In genomic region chr9:24793711-24794110, GRCh38 we compare ENCODE assay signal across 33 cellular contexts.
"Had no signal": no experiment of that assay in that cellular context is flagged by ENCODE, and none has a peak within 500 bp of the region (broad histone marks: within the 10 kb centered on the region; RNA-seq: fewer than 3 reads in every experiment).

No MANE protein-coding gene starts in this region.

- H3K4me1 Mint-ChIP-seq: activated CD4-positive, alpha-beta memory T cell treated with anti-CD3 and anti-CD28 coated beads, Interleukin-2, amount 10 ng/mL, durations not matched to agents 7 days and 5 days; activated CD8-positive, alpha-beta memory T cell treated with anti-CD3 and anti-CD28 coated beads, Interleukin-2, amount 10 ng/mL, durations not matched to agents 7 days and 5 days; activated naive CD4-positive, alpha-beta T cell treated with anti-CD3 and anti-CD28 coated beads, Interleukin-2, amount 10 ng/mL, durations not matched to agents 7 days and 5 days; activated naive CD8-positive, alpha-beta T cell treated with anti-CD3 and anti-CD28 coated beads, Interleukin-2, amount 50 U/mL, for 24 hours; brain had no signal

- H3K27ac ChIP-seq: KMS-11, PC-9, RWPE1, WERI-Rb-1 had no signal

- ATAC-seq: activated CD8-positive, alpha-beta memory T cell treated with anti-CD3 and anti-CD28 coated beads, Interleukin-2, amount 10 ng/mL, durations not matched to agents 7 days and 5 days; activated naive CD8-positive, alpha-beta T cell treated with anti-CD3 and anti-CD28 coated beads, Interleukin-2, amount 50 U/mL, for 24 hours had no signal

- H3K4me3 Mint-ChIP-seq: activated CD4-positive, alpha-beta memory T cell treated with anti-CD3 and anti-CD28 coated beads, Interleukin-2, amount 10 ng/mL, durations not matched to agents 7 days and 5 days; activated CD8-positive, alpha-beta memory T cell treated with anti-CD3 and anti-CD28 coated beads, Interleukin-2, amount 10 ng/mL, durations not matched to agents 7 days and 5 days; activated naive CD4-positive, alpha-beta T cell treated with anti-CD3 and anti-CD28 coated beads, Interleukin-2, amount 10 ng/mL, durations not matched to agents 7 days and 5 days; activated naive CD8-positive, alpha-beta T cell; activated naive CD8-positive, alpha-beta T cell treated with anti-CD3 and anti-CD28 coated beads, Interleukin-2, amount 50 U/mL, for 24 hours; brain had no signal

- H2AFZ ChIP-seq: PC-9 had no signal

- H3K4me2 ChIP-seq: KMS-11, PC-9 had no signal

- H3K27ac Mint-ChIP-seq: activated CD4-positive, alpha-beta memory T cell treated with anti-CD3 and anti-CD28 coated beads, Interleukin-2, amount 10 ng/mL, durations not matched to agents 7 days and 5 days; activated CD8-positive, alpha-beta memory T cell treated with anti-CD3 and anti-CD28 coated beads, Interleukin-2, amount 10 ng/mL, durations not matched to agents 7 days and 5 days; activated naive CD4-positive, alpha-beta T cell treated with anti-CD3 and anti-CD28 coated beads, Interleukin-2, amount 10 ng/mL, durations not matched to agents 7 days and 5 days; activated naive CD8-positive, alpha-beta T cell; activated naive CD8-positive, alpha-beta T cell treated with anti-CD3 and anti-CD28 coated beads, Interleukin-2, amount 50 U/mL, for 24 hours; brain had no signal

- H3K4me3 ChIP-seq: PC-9 had no signal

- H3K9ac ChIP-seq: KMS-11 had no signal

- H3K36me3 ChIP-seq: WERI-Rb-1 had no signal

- DNase-seq: activated CD4-positive, alpha-beta memory T cell treated with anti-CD3 and anti-CD28 coated beads, Interleukin-2, amount 10 ng/mL, durations not matched to agents 7 days and 5 days; activated CD4-positive, alpha-beta T cell treated with anti-CD3 and anti-CD28 coated beads for 1 hour; activated CD4-positive, alpha-beta T cell treated with anti-CD3 and anti-CD28 coated beads for 48 hours; activated CD4-positive, CD25-positive, alpha-beta regulatory T cell; activated CD8-positive, alpha-beta memory T cell treated with anti-CD3 and anti-CD28 coated beads for 24 hours; activated CD8-positive, alpha-beta memory T cell treated with anti-CD3 and anti-CD28 coated beads, Interleukin-2, amount 10 ng/mL, durations not matched to agents 7 days and 5 days; activated CD8-positive, alpha-beta memory T cell treated with anti-CD3 and anti-CD28 coated beads, Interleukin-2, amount 50 U/mL, for 48 hours; activated effector memory CD4-positive, alpha-beta T cell treated with Interleukin-2 at 50 U/mL for 16 hours; activated naive CD4-positive, alpha-beta T cell treated with anti-CD3 and anti-CD28 coated beads, Interleukin-2, amount 10 ng/mL, durations not matched to agents 7 days and 5 days; activated naive CD8-positive, alpha-beta T cell treated with anti-CD3 and anti-CD28 coated beads, Interleukin-2, amount 50 U/mL, for 24 hours; activated T-cell treated with anti-CD3 and anti-CD28 coated beads, Interleukin-2, amount 50 U/mL, for 48 hours; anterior cingulate cortex; caudate nucleus; NCI-H1092 treated with DMSO at 0.1 percent for 48 hours; NCI-H1417 treated with DMSO at 0.1 percent for 48 hours; NCI-H1694; NCI-H1930; NCI-H2081 treated with DMSO at 0.1 percent for 48 hours; NCI-H226; NCI-H526; NCI-H748 treated with DMSO at 0.1 percent for 48 hours; NK-92 treated with Interleukin-12 subunit alpha and Interleukin-12 subunit beta, amount 100 ng/mL, for 24 hours; PC-9; Right ventricle myocardium superior; SW 1271; T-helper 1 cell; T-helper 2 cell; T-helper 9 cell; WERI-Rb-1 had no signal

- H3K27me3 Mint-ChIP-seq: activated CD4-positive, alpha-beta memory T cell treated with anti-CD3 and anti-CD28 coated beads, Interleukin-2, amount 10 ng/mL, durations not matched to agents 7 days and 5 days; activated CD8-positive, alpha-beta memory T cell treated with anti-CD3 and anti-CD28 coated beads, Interleukin-2, amount 10 ng/mL, durations not matched to agents 7 days and 5 days; activated naive CD4-positive, alpha-beta T cell treated with anti-CD3 and anti-CD28 coated beads, Interleukin-2, amount 10 ng/mL, durations not matched to agents 7 days and 5 days; activated naive CD8-positive, alpha-beta T cell; activated naive CD8-positive, alpha-beta T cell treated with anti-CD3 and anti-CD28 coated beads, Interleukin-2, amount 50 U/mL, for 24 hours had no signal

- H3K36me3 Mint-ChIP-seq: activated CD8-positive, alpha-beta memory T cell treated with anti-CD3 and anti-CD28 coated beads, Interleukin-2, amount 10 ng/mL, durations not matched to agents 7 days and 5 days; activated naive CD4-positive, alpha-beta T cell treated with anti-CD3 and anti-CD28 coated beads, Interleukin-2, amount 10 ng/mL, durations not matched to agents 7 days and 5 days; activated naive CD8-positive, alpha-beta T cell; brain had no signal
